ENCODE assay signal across 8 cellular contexts in the genomic region with DNA sequence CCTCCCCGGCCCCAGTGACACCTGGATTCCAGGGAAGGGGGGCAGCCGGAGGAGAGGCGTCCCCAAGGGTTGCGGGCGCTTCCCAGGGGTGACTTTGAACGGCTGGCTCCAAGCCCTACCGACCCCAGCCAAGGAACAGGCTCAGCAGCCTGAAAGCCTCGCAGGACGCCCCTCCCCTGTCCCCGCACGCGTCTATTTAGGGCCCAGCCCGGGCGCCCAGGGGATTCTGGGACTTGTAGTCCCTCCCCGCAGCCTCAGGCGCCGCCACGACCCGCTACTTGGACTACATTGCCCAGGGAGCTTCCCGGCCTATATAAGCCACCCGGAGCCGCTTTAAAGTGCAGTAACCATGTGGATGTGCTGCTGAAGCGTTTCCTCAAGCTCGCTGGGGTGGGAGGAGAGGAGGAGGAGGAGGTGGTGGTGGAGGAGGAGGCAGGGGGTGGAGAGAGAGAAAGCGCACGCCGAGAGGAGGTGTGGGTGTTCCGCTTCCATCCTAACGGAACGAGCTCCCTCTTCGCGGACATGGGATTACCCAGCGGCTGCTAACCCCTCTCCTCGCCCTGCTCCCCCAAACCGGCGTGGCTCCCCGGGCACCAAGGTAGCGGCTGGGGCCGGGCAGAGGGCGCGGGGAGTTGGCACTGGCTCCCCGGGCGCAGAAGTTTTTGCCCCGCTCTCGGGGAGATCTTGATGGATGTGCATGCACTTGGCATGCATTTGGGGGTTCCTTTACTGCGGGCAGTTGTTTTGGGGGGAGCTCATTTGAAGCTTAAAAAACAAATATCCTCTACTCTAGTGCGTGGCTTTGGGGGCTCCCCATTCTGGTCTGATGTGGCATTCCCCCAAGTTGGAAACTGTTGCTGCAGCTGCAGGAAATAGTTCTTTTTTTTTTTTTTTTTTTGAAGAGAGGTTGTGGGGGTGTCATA. TPM values are rescaled to one million over a fixed set of nuclear protein-coding genes. Genes with fewer than 3 reads are reported as not detected.
DNase-seq lines count a peak whose midpoint lies in the region; FAIRE-seq and TF ChIP-seq lines count a peak whose summit lies in the region.

A gene (plus strand): TSS at position 341 of the 923 bp plus-strand sequence. CDS start 23,144 bp downstream, outside the sequence.

- POLR2A ChIA-PET in HEK293T (lab: Yijun Ruan, JAX), result interaction anchor here (0.8 to 3.0 kb wide), 26 partner anchors 8 to 142 kb away, joined by 3 to 17 read pairs (median 4); a partner anchor contains a TSS

- peaks cover 35 to 38% of the 10 kb centered on the region in 2 experiments for H3K4me1 ChIP-seq in neutrophil (ENCODE audit: control insufficient read depth in 1 of 2, insufficient read depth in 1 of 2, low read depth in 1 of 2, low read length in 1 of 2)

- peak within 1 kb of the TSS; percentile 61 to 94 for H3K4me3 ChIP-seq in neutrophil (ENCODE audit: low read depth in 1 of 2, low read length in 1 of 2)

- FAIRE-seq in frontal cortex (lab: Jason Lieb, UNC), result no peak

- DNase-seq in GF-D8 (lab: John Stamatoyannopoulos, UW) (peak; percentile 98), HEK293T (ENCODE audit: extremely low spot score) (peak; percentile 96), MV-4-11 (lab: John Stamatoyannopoulos, UW) (peak; percentile 99), SK-MEL-5 (ENCODE audit: low read depth, low spot score) (peak; percentile 99), frontal cortex (ENCODE audit: low spot score in 2 of 2) (peak; percentile 87 to 93), substantia nigra (lab: John Stamatoyannopoulos, UW) (peak; percentile 48 to 99 (median 94))
- peak; percentile 97 for DNase-seq in activated naive CD4-positive, alpha-beta T cell treated with Interleukin-2 at 50 U/mL for 16 hours

- H3K36me3 ChIP-seq in neutrophil, result no peaks in the 10 kb centered on the region

- TF ChIP-seq CTCF in neutrophil (IDR thresholded peaks at IDR 0.05), result peak; percentile 24

- H3K9me3 ChIP-seq in neutrophil, result no peaks in the 10 kb centered on the region

- CTCF ChIA-PET in HEK293T (lab: Yijun Ruan, JAX), result interaction anchor here (0.6 kb wide), 1 partner anchor 102 kb away, joined by 4 read pairs; no protein-coding TSS in a partner anchor

- in situ Hi-C loops in SK-MEL-5 (cut with HindIII; ENCODE audit: low pct_unique_long_range_greater_than_20kb, low sequenced_read_pairs), result no loop called here

- H3K27ac ChIP-seq in neutrophil (peak within 1 kb of the TSS; percentile 70), substantia nigra (ENCODE audit: low read depth, low read length, poor library complexity, severe bottlenecking) (peak within 1 kb of the TSS; percentile 44)

- peaks cover 25% of the 10 kb centered on the region for H3K27me3 ChIP-seq in neutrophil

TF ChIP-seq in HEK293T, 16 proteins besides CTCF, POLR2A, EP300 and RAD21:
- no peak for TF ChIP-seq SP1 (IDR thresholded peaks at IDR 0.05)
- TF ChIP-seq ELF4 (IDR thresholded peaks at IDR 0.05), result peak; percentile 83
- TF ChIP-seq SUZ12 (IDR thresholded peaks at IDR 0.05), result peak; percentile 72; the same call in 1 of the 2 replicates
- TF ChIP-seq L3MBTL2 (conservative IDR thresholded peaks at IDR 0.05), result peak; percentile 86

RNA-seq across cellular contexts. Expression of the gene that starts here (rescaled TPM):
- total RNA-seq in SK-MEL-5 (2014; rRNA removed; shearing (Covaris generic)), result 13.4 and 14.5 TPM in 2 replicates
- polyA plus RNA-seq in SK-MEL-5 (2015; cell fraction: cytosol; rRNA removed), result 9.8 and 12.4 TPM in 2 replicates
- 14.9 and 25.0 TPM in 2 replicates for polyA plus RNA-seq in SK-MEL-5 (2015; cell fraction: nucleus; rRNA removed)
- 70.9 TPM for total RNA-seq in frontal cortex

Comparison
In these comparisons a context has a peak if more than half of its experiments do, and no peak if none do; other contexts are left out.
1. Peak in every context shown above with its lines: DNase-seq, H3K4me3 ChIP-seq and H3K27ac ChIP-seq.